Comparison of ENCODE assay signal across 1 cellular context in the genomic region with DNA sequence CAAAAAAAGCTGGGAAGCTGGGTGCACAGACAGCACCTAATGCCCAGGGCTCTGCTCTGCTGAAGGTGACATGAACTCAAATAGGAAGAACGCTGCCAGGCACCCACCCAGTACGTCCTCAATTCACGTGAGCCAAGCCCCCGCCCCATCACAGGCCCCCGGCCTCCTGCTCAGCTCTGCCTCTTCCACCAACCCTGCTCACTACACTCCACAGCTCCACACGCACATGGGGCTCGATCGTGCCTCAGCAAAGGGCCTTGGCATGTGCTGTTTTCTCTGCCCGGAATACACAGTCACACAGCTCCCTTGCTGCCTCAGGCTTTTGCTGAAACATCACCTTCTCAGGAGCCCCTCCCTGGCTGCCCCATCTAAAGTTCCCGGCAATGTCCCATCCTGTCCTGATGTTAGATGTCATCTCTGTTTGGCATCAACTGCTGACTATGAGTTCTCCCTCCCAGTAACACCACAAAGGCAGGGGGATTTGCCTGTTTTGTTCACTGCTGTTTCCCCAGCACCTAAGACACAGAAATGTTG.
TF ChIP-seq lines count a peak whose summit lies in the region.

No MANE protein-coding gene starts in this region.

TF ChIP-seq in GM23338, 12 proteins besides CTCF, POLR2A, EP300 and RAD21:
- TF ChIP-seq, protein P1, sequence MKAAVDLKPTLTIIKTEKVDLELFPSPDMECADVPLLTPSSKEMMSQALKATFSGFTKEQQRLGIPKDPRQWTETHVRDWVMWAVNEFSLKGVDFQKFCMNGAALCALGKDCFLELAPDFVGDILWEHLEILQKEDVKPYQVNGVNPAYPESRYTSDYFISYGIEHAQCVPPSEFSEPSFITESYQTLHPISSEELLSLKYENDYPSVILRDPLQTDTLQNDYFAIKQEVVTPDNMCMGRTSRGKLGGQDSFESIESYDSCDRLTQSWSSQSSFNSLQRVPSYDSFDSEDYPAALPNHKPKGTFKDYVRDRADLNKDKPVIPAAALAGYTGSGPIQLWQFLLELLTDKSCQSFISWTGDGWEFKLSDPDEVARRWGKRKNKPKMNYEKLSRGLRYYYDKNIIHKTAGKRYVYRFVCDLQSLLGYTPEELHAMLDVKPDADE (IDR thresholded peaks at IDR 0.05) = no peak
- no peak for TF ChIP-seq ZNF114 (CRISPR knock-in tag; IDR thresholded peaks at IDR 0.05)
- TF ChIP-seq JUNB (IDR thresholded peaks at IDR 0.05; ENCODE audit: unreplicated experiment) = no peak
- TF ChIP-seq STAT1 (IDR thresholded peaks at IDR 0.05; ENCODE audit: unreplicated experiment) = no peak
- no peak for TF ChIP-seq EZH2 (IDR thresholded peaks at IDR 0.05; ENCODE audit: low read depth, unreplicated experiment)
- no peak for TF ChIP-seq NANOG (IDR thresholded peaks at IDR 0.05; ENCODE audit: borderline replicate concordance)
- TF ChIP-seq, protein P2, sequence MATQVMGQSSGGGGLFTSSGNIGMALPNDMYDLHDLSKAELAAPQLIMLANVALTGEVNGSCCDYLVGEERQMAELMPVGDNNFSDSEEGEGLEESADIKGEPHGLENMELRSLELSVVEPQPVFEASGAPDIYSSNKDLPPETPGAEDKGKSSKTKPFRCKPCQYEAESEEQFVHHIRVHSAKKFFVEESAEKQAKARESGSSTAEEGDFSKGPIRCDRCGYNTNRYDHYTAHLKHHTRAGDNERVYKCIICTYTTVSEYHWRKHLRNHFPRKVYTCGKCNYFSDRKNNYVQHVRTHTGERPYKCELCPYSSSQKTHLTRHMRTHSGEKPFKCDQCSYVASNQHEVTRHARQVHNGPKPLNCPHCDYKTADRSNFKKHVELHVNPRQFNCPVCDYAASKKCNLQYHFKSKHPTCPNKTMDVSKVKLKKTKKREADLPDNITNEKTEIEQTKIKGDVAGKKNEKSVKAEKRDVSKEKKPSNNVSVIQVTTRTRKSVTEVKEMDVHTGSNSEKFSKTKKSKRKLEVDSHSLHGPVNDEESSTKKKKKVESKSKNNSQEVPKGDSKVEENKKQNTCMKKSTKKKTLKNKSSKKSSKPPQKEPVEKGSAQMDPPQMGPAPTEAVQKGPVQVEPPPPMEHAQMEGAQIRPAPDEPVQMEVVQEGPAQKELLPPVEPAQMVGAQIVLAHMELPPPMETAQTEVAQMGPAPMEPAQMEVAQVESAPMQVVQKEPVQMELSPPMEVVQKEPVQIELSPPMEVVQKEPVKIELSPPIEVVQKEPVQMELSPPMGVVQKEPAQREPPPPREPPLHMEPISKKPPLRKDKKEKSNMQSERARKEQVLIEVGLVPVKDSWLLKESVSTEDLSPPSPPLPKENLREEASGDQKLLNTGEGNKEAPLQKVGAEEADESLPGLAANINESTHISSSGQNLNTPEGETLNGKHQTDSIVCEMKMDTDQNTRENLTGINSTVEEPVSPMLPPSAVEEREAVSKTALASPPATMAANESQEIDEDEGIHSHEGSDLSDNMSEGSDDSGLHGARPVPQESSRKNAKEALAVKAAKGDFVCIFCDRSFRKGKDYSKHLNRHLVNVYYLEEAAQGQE (IDR thresholded peaks at IDR 0.05; ENCODE audit: unreplicated experiment) = no peak
- TF ChIP-seq CREB1 (CRISPR knock-in tag; IDR thresholded peaks at IDR 0.05; ENCODE audit: low read depth) = no peak
- no peak for TF ChIP-seq ZNF331 (CRISPR knock-in tag; IDR thresholded peaks at IDR 0.05; ENCODE audit: low read depth)
- TF ChIP-seq EZH2phosphoT487 (IDR thresholded peaks at IDR 0.05; ENCODE audit: unreplicated experiment) = no peak
- TF ChIP-seq POLR2AphosphoS5 (IDR thresholded peaks at IDR 0.05; ENCODE audit: low read depth) = no peak
- TF ChIP-seq, protein P3, sequence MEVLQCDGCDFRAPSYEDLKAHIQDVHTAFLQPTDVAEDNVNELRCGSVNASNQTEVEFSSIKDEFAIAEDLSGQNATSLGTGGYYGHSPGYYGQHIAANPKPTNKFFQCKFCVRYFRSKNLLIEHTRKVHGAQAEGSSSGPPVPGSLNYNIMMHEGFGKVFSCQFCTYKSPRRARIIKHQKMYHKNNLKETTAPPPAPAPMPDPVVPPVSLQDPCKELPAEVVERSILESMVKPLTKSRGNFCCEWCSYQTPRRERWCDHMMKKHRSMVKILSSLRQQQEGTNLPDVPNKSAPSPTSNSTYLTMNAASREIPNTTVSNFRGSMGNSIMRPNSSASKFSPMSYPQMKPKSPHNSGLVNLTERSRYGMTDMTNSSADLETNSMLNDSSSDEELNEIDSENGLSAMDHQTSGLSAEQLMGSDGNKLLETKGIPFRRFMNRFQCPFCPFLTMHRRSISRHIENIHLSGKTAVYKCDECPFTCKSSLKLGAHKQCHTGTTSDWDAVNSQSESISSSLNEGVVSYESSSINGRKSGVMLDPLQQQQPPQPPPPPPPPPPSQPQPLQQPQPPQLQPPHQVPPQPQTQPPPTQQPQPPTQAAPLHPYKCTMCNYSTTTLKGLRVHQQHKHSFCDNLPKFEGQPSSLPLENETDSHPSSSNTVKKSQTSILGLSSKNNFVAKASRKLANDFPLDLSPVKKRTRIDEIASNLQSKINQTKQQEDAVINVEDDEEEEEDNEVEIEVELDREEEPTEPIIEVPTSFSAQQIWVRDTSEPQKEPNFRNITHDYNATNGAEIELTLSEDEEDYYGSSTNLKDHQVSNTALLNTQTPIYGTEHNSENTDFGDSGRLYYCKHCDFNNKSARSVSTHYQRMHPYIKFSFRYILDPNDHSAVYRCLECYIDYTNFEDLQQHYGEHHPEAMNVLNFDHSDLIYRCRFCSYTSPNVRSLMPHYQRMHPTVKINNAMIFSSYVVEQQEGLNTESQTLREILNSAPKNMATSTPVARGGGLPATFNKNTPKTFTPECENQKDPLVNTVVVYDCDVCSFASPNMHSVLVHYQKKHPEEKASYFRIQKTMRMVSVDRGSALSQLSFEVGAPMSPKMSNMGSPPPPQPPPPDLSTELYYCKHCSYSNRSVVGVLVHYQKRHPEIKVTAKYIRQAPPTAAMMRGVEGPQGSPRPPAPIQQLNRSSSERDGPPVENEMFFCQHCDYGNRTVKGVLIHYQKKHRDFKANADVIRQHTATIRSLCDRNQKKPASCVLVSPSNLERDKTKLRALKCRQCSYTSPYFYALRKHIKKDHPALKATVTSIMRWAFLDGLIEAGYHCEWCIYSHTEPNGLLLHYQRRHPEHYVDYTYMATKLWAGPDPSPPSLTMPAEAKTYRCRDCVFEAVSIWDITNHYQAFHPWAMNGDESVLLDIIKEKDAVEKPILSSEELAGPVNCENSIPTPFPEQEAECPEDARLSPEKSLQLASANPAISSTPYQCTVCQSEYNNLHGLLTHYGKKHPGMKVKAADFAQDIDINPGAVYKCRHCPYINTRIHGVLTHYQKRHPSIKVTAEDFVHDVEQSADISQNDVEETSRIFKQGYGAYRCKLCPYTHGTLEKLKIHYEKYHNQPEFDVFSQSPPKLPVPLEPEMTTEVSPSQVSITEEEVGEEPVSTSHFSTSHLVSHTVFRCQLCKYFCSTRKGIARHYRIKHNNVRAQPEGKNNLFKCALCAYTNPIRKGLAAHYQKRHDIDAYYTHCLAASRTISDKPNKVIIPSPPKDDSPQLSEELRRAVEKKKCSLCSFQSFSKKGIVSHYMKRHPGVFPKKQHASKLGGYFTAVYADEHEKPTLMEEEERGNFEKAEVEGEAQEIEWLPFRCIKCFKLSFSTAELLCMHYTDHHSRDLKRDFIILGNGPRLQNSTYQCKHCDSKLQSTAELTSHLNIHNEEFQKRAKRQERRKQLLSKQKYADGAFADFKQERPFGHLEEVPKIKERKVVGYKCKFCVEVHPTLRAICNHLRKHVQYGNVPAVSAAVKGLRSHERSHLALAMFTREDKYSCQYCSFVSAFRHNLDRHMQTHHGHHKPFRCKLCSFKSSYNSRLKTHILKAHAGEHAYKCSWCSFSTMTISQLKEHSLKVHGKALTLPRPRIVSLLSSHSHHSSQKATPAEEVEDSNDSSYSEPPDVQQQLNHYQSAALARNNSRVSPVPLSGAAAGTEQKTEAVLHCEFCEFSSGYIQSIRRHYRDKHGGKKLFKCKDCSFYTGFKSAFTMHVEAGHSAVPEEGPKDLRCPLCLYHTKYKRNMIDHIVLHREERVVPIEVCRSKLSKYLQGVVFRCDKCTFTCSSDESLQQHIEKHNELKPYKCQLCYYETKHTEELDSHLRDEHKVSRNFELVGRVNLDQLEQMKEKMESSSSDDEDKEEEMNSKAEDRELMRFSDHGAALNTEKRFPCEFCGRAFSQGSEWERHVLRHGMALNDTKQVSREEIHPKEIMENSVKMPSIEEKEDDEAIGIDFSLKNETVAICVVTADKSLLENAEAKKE (CRISPR knock-in tag; IDR thresholded peaks at IDR 0.05) = no peak
